ENCODE assay signal across 33 cellular contexts in the genomic region with DNA sequence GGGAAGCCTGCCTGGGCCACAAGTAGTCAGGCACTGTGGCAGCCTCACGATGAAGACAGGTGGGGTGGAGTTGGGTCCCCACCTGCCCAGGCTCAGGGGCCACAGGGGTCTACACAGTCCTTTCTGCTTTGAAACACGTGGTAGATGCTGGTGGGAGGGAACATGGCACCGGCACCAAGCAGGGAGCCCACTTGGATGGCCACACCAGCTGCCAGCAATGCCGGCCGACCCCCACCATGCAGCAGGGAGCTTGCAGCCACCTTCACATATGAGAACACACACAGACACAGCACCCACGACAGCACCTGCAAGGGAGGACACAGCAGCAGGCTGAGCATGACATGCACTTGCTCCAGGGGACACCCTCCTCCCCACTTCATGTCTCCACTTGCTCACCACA. TPM values are rescaled to one million over a fixed set of nuclear protein-coding genes. Genes with fewer than 3 reads are reported as not detected.
"Had no signal": no experiment of that assay in that cellular context is flagged by ENCODE, and none has a peak within 500 bp of the region (broad histone marks: within the 10 kb centered on the region; RNA-seq: fewer than 3 reads in every experiment).

No MANE protein-coding gene starts in this region.

- H3K9me3 Mint-ChIP-seq: memory B cell; naive B cell; natural killer cell treated with Interleukin-12 subunit alpha and Interleukin-12 subunit beta and Interleukin-15 and Interleukin-18, amount 100 ng/mL, for 72 hours; neural crest cell had no signal

- H3K27me3 Mint-ChIP-seq: memory B cell had no signal

- H3K27ac ChIP-seq: colonic mucosa, esophagus muscularis mucosa, foreskin keratinocyte, gastroesophageal sphincter, hepatocyte, prostate gland, right atrium auricular region, thoracic aorta had no signal

- ATAC-seq: foreskin keratinocyte; gastroesophageal sphincter; heart left ventricle; left lobe of liver; natural killer cell treated with Interleukin-12 subunit alpha and Interleukin-12 subunit beta and Interleukin-15 and Interleukin-18, amount 100 ng/mL, for 72 hours; sciatic nerve; stimulated activated naive CD8-positive, alpha-beta T cell treated with anti-CD3 and anti-CD28 coated beads, Interleukin-15, Interleukin-2, amounts not matched to agents 100 U/mL and 50 U/mL, for 24 hours had no signal

- H3K79me2 ChIP-seq: hepatocyte had no signal

- H3K4me3 ChIP-seq: colonic mucosa, esophagus muscularis mucosa, gastroesophageal sphincter, hepatocyte, lung, prostate gland, right atrium auricular region, smooth muscle cell, thoracic aorta, tibial nerve, upper lobe of left lung had no signal

- H3K36me3 Mint-ChIP-seq: memory B cell; naive B cell; natural killer cell treated with Interleukin-12 subunit alpha and Interleukin-12 subunit beta and Interleukin-15 and Interleukin-18, amount 100 ng/mL, for 72 hours had no signal

- DNase-seq: colonic mucosa; dermis blood vessel endothelial cell; effector memory CD4-positive, alpha-beta T cell; foreskin keratinocyte; heart left ventricle; kidney; naive B cell; stimulated activated CD4-positive, alpha-beta T cell treated with anti-CD3 and anti-CD28 coated beads, Interleukin-12 subunit alpha, Interleukin-12 subunit beta, amount 100 ng/mL, for 4 hours; stimulated activated CD4-positive, alpha-beta T cell treated with anti-CD3 and anti-CD28 coated beads, Interleukin-1b, Interleukin-23, amount 100 ng/mL, for 48 hours; stimulated activated CD4-positive, alpha-beta T cell treated with anti-CD3 and anti-CD28 coated beads, Interleukin-4, amount 100 ng/mL, for 1 hour; stimulated activated CD8-positive, alpha-beta memory T cell treated with anti-CD3 and anti-CD28 coated beads, Interleukin-4, amount 100 ng/mL, for 48 hours; stimulated activated naive CD8-positive, alpha-beta T cell treated with anti-CD3 and anti-CD28 coated beads, Interleukin-15, Interleukin-2, amounts not matched to agents 100 U/mL and 50 U/mL, for 24 hours had no signal

- H3K4me3 Mint-ChIP-seq: natural killer cell treated with Interleukin-12 subunit alpha and Interleukin-12 subunit beta and Interleukin-15 and Interleukin-18, amount 100 ng/mL, for 72 hours; neural crest cell had no signal

- FAIRE-seq: endothelial cell of umbilical vein, kidney, urothelium cell line had no signal

- H3K4me1 ChIP-seq: colonic mucosa, foreskin keratinocyte, prostate gland had no signal

- H3K27me3 ChIP-seq: colonic mucosa, foreskin keratinocyte, right atrium auricular region had no signal

- H3K27ac Mint-ChIP-seq: memory B cell had no signal

- H3K36me3 ChIP-seq: colonic mucosa, esophagus muscularis mucosa, gastroesophageal sphincter, heart left ventricle, prostate gland, right atrium auricular region, thoracic aorta, tibial nerve, upper lobe of left lung had no signal

- H3K9me3 ChIP-seq: colonic mucosa, esophagus muscularis mucosa, gastroesophageal sphincter, heart left ventricle, prostate gland, right atrium auricular region, thoracic aorta, tibial nerve, upper lobe of left lung had no signal

- H3K4me2 ChIP-seq: hepatocyte, smooth muscle cell had no signal

RNA-seq across cellular contexts. Expression of a gene that starts 2.4 kb away (rescaled TPM):
- total RNA-seq: endothelial cell of umbilical vein; esophagus muscularis mucosa; gastroesophageal sphincter; mononuclear cell; natural killer cell treated with Interleukin-12 subunit alpha and Interleukin-12 subunit beta and Interleukin-15 and Interleukin-18, amount 100 ng/mL, for 72 hours; neural crest cell; osteocyte; right atrium auricular region; sciatic nerve; thoracic aorta; tibial nerve had no signal
- polyA plus RNA-seq: fibroblast of lung, heart left ventricle, hepatocyte had no signal

RNA-seq across cellular contexts. Expression of a gene that starts 35.5 kb away (rescaled TPM):
- total RNA-seq: epithelial cell of proximal tubule, mononuclear cell, smooth muscle cell had no signal
